1 cellular context compared by ENCODE assay signal in genomic region chr22:41290262-41291221, GRCh38.
TF ChIP-seq lines count a peak whose summit lies in the region.

No MANE protein-coding gene starts in this region.

TF ChIP-seq in HepG2, 621 proteins besides CTCF, POLR2A, EP300 and RAD21 (continued from another document):
- TF ChIP-seq SOX6 (IDR thresholded peaks at IDR 0.05) (no peak), SOX6 (CRISPR knock-in tag; IDR thresholded peaks at IDR 0.05) (peak; percentile 48; the same call in 1 of the 2 replicates), GZF1 (CRISPR knock-in tag; IDR thresholded peaks at IDR 0.05) (no peak), ARNT (IDR thresholded peaks at IDR 0.05) (no peak), FOXP1 (IDR thresholded peaks at IDR 0.05) (no peak), FOXP1 (CRISPR knock-in tag; IDR thresholded peaks at IDR 0.05) (peak; percentile 15; the same call in 1 of the 2 replicates), ZNF570 (CRISPR knock-in tag; IDR thresholded peaks at IDR 0.05; ENCODE audit: borderline replicate concordance) (no peak), ZNF10 (CRISPR knock-in tag; IDR thresholded peaks at IDR 0.05; ENCODE audit: borderline replicate concordance, low read depth) (no peak), SALL1 (CRISPR knock-in tag; IDR thresholded peaks at IDR 0.05) (peak; percentile 61), MED1 (CRISPR knock-in tag; IDR thresholded peaks at IDR 0.05) (0 out of 2 replicates have a peak, but pooled peaks have one; percentile 9)
- TF ChIP-seq, protein P1, sequence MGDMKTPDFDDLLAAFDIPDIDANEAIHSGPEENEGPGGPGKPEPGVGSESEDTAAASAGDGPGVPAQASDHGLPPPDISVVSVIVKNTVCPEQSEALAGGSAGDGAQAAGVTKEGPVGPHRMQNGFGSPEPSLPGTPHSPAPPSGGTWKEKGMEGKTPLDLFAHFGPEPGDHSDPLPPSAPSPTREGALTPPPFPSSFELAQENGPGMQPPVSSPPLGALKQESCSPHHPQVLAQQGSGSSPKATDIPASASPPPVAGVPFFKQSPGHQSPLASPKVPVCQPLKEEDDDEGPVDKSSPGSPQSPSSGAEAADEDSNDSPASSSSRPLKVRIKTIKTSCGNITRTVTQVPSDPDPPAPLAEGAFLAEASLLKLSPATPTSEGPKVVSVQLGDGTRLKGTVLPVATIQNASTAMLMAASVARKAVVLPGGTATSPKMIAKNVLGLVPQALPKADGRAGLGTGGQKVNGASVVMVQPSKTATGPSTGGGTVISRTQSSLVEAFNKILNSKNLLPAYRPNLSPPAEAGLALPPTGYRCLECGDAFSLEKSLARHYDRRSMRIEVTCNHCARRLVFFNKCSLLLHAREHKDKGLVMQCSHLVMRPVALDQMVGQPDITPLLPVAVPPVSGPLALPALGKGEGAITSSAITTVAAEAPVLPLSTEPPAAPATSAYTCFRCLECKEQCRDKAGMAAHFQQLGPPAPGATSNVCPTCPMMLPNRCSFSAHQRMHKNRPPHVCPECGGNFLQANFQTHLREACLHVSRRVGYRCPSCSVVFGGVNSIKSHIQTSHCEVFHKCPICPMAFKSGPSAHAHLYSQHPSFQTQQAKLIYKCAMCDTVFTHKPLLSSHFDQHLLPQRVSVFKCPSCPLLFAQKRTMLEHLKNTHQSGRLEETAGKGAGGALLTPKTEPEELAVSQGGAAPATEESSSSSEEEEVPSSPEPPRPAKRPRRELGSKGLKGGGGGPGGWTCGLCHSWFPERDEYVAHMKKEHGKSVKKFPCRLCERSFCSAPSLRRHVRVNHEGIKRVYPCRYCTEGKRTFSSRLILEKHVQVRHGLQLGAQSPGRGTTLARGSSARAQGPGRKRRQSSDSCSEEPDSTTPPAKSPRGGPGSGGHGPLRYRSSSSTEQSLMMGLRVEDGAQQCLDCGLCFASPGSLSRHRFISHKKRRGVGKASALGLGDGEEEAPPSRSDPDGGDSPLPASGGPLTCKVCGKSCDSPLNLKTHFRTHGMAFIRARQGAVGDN (CRISPR knock-in tag; IDR thresholded peaks at IDR 0.05) = peak; percentile 51
